In genomic region chr1:25906644-25907300, GRCh38 we compare ENCODE assay signal across 8 cellular contexts. TPM values are rescaled to one million over a fixed set of nuclear protein-coding genes. Genes with fewer than 3 reads are reported as not detected.
DNase-seq lines count a peak whose midpoint lies in the region; ATAC-seq and TF ChIP-seq lines count a peak whose summit lies in the region.

No MANE protein-coding gene starts in this region.

- peaks cover 21% of the 10 kb centered on the region for H3K4me1 ChIP-seq in hepatocyte (ENCODE audit: insufficient read depth)
- H3K4me1 ChIP-seq in gastrocnemius medialis, result peaks cover 9 to 15% of the 10 kb centered on the region in 2 donors

- H3K4me2 ChIP-seq in hepatocyte, result peak overlapping the region; percentile 77

- H3K9me2 ChIP-seq in hepatocyte (replicated peaks; ENCODE audit: insufficient read depth), result no peaks in the 10 kb centered on the region

- TF ChIP-seq POLR2A in gastrocnemius medialis (IDR thresholded peaks at IDR 0.05), result no peak

- H3K4me3 ChIP-seq in hepatocyte (peak overlapping the region; percentile 20), gastrocnemius medialis (peak overlapping the region; percentile 69 to 87 (median 74))

- H3K79me2 ChIP-seq in hepatocyte, result peaks cover 30% of the 10 kb centered on the region

- no peaks in the 10 kb centered on the region for H3K9me3 Mint-ChIP-seq in activated naive CD8-positive, alpha-beta T cell (ENCODE audit: low read depth)

- no peaks in the 10 kb centered on the region for H3K36me3 Mint-ChIP-seq in activated naive CD8-positive, alpha-beta T cell

- no peaks in the 10 kb centered on the region for H3K27me3 Mint-ChIP-seq in activated naive CD8-positive, alpha-beta T cell

- H3K27me3 ChIP-seq in hepatocyte, result no peaks in the 10 kb centered on the region
- H3K27me3 ChIP-seq in gastrocnemius medialis, result no peaks in the 10 kb centered on the region

- 34% methylated on average over 21 of the region's 34 CpGs for WGBS in hepatocyte (ENCODE audit: low lambda C conversion rate, missing lambda C conversion rate)

- ATAC-seq in GM18502 (IDR thresholded peaks at IDR 0.05; ENCODE audit: poor library complexity, unreplicated experiment) (peak; percentile 4), gastrocnemius medialis (peak in 1 of 2 donors; percentile 6), HG03342 (IDR thresholded peaks at IDR 0.05; ENCODE audit: unreplicated experiment) (no peak), GM18858 (IDR thresholded peaks at IDR 0.05; ENCODE audit: unreplicated experiment) (no peak)

- peak overlapping the region; percentile 81 for H3K27ac Mint-ChIP-seq in activated naive CD8-positive, alpha-beta T cell

- no peaks in the 10 kb centered on the region for H3K9me3 ChIP-seq in hepatocyte (ENCODE audit: low read depth)
- H3K9me3 ChIP-seq in gastrocnemius medialis, result no peaks in the 10 kb centered on the region

- peaks cover 26% of the 10 kb centered on the region for H3K4me1 Mint-ChIP-seq in activated naive CD8-positive, alpha-beta T cell (ENCODE audit: low read depth)

- H3K36me3 ChIP-seq in hepatocyte (replicated peaks; ENCODE audit: insufficient read depth, low read depth) (no peaks in the 10 kb centered on the region), gastrocnemius medialis (no peaks in the 10 kb centered on the region)

- DNase-seq in NCI-H510A treated with DMSO at 0.1 percent for 48 hours (lab: John Stamatoyannopoulos, UW) (peak; percentile 54), hepatocyte (ENCODE audit: low spot score) (peak; percentile 49), gastrocnemius medialis (no peak), GM10266 (ENCODE audit: extremely low spot score) (no peak)

- H3K4me3 Mint-ChIP-seq in activated naive CD8-positive, alpha-beta T cell, result peak overlapping the region; percentile 78

- in situ Hi-C loops in gastrocnemius medialis (cut with MboI; ENCODE audit: low sequenced_read_pairs in 4 of 4), result no loop called here

- peak overlapping the region; percentile 67 for H2AFZ ChIP-seq in hepatocyte

- intact Hi-C loops in gastrocnemius medialis (cut with DNase I; ENCODE audit: low total_unique reads), result no loop called here

- H4K20me1 ChIP-seq in hepatocyte (ENCODE audit: insufficient read depth, poor library complexity, severe bottlenecking), result no peaks in the 10 kb centered on the region

- peak overlapping the region; percentile 21 for H3K27ac ChIP-seq in hepatocyte
- peak overlapping the region; percentile 8 to 83 (median 56) for H3K27ac ChIP-seq in gastrocnemius medialis

- TF ChIP-seq CTCF in hepatocyte (IDR thresholded peaks at IDR 0.05; ENCODE audit: poor library complexity), result no peak
- TF ChIP-seq CTCF in gastrocnemius medialis (IDR thresholded peaks at IDR 0.05 in 4 of 5, conservative IDR thresholded peaks at IDR 0.05 in 1 of 5), result no peak
- no peak for TF ChIP-seq CTCF in GM10266 (IDR thresholded peaks at IDR 0.05; ENCODE audit: control insufficient read depth, insufficient read depth, low read depth, missing control alignments)

RNA-seq across cellular contexts. Expression of gene STMN1, which starts 0.6 kb away (rescaled TPM):
- total RNA-seq in hepatocyte (91.6 and 104 TPM in 2 replicates), gastrocnemius medialis (10 to 100 TPM in 2 of 4 donors, 1 to 10 TPM in 2; 4.7 to 20.7 (median 13.7) TPM)
- polyA plus RNA-seq in hepatocyte, result 338 and 395 TPM in 2 replicates

RNA-seq across cellular contexts. Expression of gene PAQR7, which starts 31.3 kb away (rescaled TPM):
- total RNA-seq in hepatocyte (21.5 and 27.0 TPM in 2 replicates), gastrocnemius medialis (1 to 10 TPM; 1.4 to 3.7 (median 2.1) TPM)
- 3.3 and 4.8 TPM in 2 replicates for polyA plus RNA-seq in hepatocyte

RNA-seq across cellular contexts. Expression of gene AUNIP, which starts 47.5 kb away (rescaled TPM):
- total RNA-seq in hepatocyte (1.3 and 2.4 TPM in 2 replicates), gastrocnemius medialis (not detected)
- 0.41 and 2.4 TPM in 2 replicates for polyA plus RNA-seq in hepatocyte

Comparison
In these comparisons a context has a peak if more than half of its experiments do, and no peak if none do; other contexts are left out.
1. DNase-seq: peak in NCI-H510A treated with DMSO at 0.1 percent for 48 hours (single experiment) and hepatocyte (single experiment); none in gastrocnemius medialis (0 of 2) and GM10266 (single experiment).